8 cellular contexts compared by ENCODE assay signal in the genomic region with DNA sequence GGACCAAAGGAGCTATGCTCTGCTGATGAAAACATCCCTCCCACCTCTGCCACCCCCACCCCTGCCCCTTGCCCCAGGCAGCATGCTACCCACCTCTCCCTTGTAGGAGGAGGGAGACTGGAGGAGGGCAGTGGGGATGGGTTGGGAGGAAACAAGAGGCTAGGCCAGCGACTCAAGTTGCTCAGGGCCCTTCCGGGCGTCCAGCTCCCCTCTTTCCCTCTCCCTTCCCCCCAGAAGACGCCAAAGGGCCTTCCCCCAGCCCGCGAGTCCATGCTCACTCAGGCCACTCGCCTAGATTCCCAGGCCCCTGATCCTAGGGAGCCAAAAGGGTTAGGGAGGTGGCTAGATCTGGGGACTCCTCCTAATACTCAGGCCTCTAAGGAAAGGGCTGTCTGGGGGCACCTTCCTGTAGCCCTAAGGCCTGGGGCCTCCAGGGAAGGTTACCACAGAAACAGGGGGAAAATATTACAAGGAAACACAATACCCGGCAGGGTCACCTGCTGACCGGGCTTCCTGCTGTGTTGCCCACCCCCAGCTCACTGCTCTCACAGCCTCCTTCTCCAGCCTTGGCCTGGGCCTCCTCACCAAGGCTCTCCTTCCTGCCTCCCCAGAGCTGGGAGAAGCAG. TPM values are rescaled to one million over a fixed set of nuclear protein-coding genes. Genes with fewer than 3 reads are reported as not detected.
DNase-seq lines count a peak whose midpoint lies in the region; ATAC-seq and TF ChIP-seq lines count a peak whose summit lies in the region.

No MANE protein-coding gene starts in this region.

- peaks cover 64% of the 10 kb centered on the region for H3K36me3 Mint-ChIP-seq in activated CD4-positive, alpha-beta memory T cell treated with anti-CD3 and anti-CD28 coated beads for 36 hours

- peaks cover 3% of the 10 kb centered on the region for H3K9me3 Mint-ChIP-seq in activated CD4-positive, alpha-beta memory T cell treated with anti-CD3 and anti-CD28 coated beads for 36 hours

- TF ChIP-seq CTCF in GM06990 (IDR thresholded peaks at IDR 0.05; ENCODE audit: insufficient read depth, low read length, poor library complexity, severe bottlenecking), result no peak
- no peak for TF ChIP-seq CTCF in sigmoid colon (IDR thresholded peaks at IDR 0.05)

- intact Hi-C loops in activated CD4-positive, alpha-beta memory T cell treated with anti-CD3 and anti-CD28 coated beads for 36 hours (cut with micrococcal nuclease), result loop anchor here (10.0 kb wide), 3 partner anchors 422 to 1602 kb away; no protein-coding TSS in a partner anchor
- intact Hi-C loops in sigmoid colon (cut with DNase I), result loop anchor here (10.0 kb wide), 1 partner anchor 1432 kb away; no protein-coding TSS in a partner anchor

- H3K4me3 ChIP-seq in GM06990 (replicated peaks; ENCODE audit: low read depth, low read length), result peak overlapping the region; percentile 31
- peak overlapping the region; percentile 3 to 82 (median 53) for H3K4me3 ChIP-seq in sigmoid colon

- peak overlapping the region; percentile 99 for H3K27ac Mint-ChIP-seq in activated CD4-positive, alpha-beta memory T cell treated with anti-CD3 and anti-CD28 coated beads for 36 hours

- H3K9me3 ChIP-seq in sigmoid colon, result no peaks in the 10 kb centered on the region

- DNase-seq in GM06990 (ENCODE audit: extremely low read depth, insufficient read length), result no peak
- DNase-seq in activated CD4-positive, alpha-beta memory T cell treated with anti-CD3 and anti-CD28 coated beads for 36 hours, result no peak
- peak; percentile 73 for DNase-seq in glomerular endothelial cell (ENCODE audit: extremely low read depth, low read depth, low spot score)
- DNase-seq in sigmoid colon, result peak; percentile 75
- no peak for DNase-seq in NCI-H2171 (lab: John Stamatoyannopoulos, UW)
- DNase-seq in KG1 (lab: John Stamatoyannopoulos, UW), result no peak
- no peak for DNase-seq in NCI-H1694 treated with DMSO at 0.1 percent for 48 hours (lab: John Stamatoyannopoulos, UW)

- 43 to 76% methylated on average over 9 of the region's 9 CpGs for WGBS in sigmoid colon, 2 donors

- H3K4me3 Mint-ChIP-seq in activated CD4-positive, alpha-beta memory T cell treated with anti-CD3 and anti-CD28 coated beads for 36 hours, result peak overlapping the region; percentile 92

- TF ChIP-seq EP300 in sigmoid colon (IDR thresholded peaks at IDR 0.05), result no peak

- CTCF ChIA-PET in activated CD4-positive, alpha-beta memory T cell treated with anti-CD3 and anti-CD28 coated beads for 36 hours (lab: Charles Lee), result interaction anchor here (1.4 to 28.1 kb wide), 10 partner anchors 8 to 102 kb away, joined by 4 to 795 read pairs (median 7); partner anchors contain the start of gene RAPGEF3

- ATAC-seq in GM21367 (IDR thresholded peaks at IDR 0.05; ENCODE audit: unreplicated experiment), result no peak

- H3K4me1 Mint-ChIP-seq in activated CD4-positive, alpha-beta memory T cell treated with anti-CD3 and anti-CD28 coated beads for 36 hours (ENCODE audit: low read depth), result peaks cover 63% of the 10 kb centered on the region

- H3K27me3 Mint-ChIP-seq in activated CD4-positive, alpha-beta memory T cell treated with anti-CD3 and anti-CD28 coated beads for 36 hours, result no peaks in the 10 kb centered on the region

- H3K27ac ChIP-seq in sigmoid colon, result peak overlapping the region; percentile 98 to 99 (median 99)

- TF ChIP-seq POLR2A in sigmoid colon (IDR thresholded peaks at IDR 0.05), result no peak

- peaks cover 2 to 86% (median 81%) of the 10 kb centered on the region in 4 donors for H3K4me1 ChIP-seq in sigmoid colon

- H3K27me3 ChIP-seq in GM06990 (replicated peaks; ENCODE audit: control insufficient read depth, insufficient read depth, low read length), result no peaks in the 10 kb centered on the region
- H3K27me3 ChIP-seq in sigmoid colon, result no peaks in the 10 kb centered on the region

- H3K36me3 ChIP-seq in GM06990 (ENCODE audit: control insufficient read depth, insufficient read depth, low read length), result no peaks in the 10 kb centered on the region
- H3K36me3 ChIP-seq in sigmoid colon, result no peaks in the 10 kb centered on the region

- POLR2A ChIA-PET in activated CD4-positive, alpha-beta memory T cell treated with anti-CD3 and anti-CD28 coated beads for 36 hours (lab: Charles Lee), result interaction anchor here (1.3 to 16.2 kb wide), 6 partner anchors 8 to 89 kb away, joined by 3 to 540 read pairs (median 13); partner anchors contain the start of gene VDR

RNA-seq across cellular contexts. Expression of gene HDAC7, which starts 2.9 kb away (rescaled TPM):
- total RNA-seq in activated CD4-positive, alpha-beta memory T cell treated with anti-CD3 and anti-CD28 coated beads for 36 hours, result 100 to 1,000 TPM; 257 to 280 TPM
- total RNA-seq in glomerular endothelial cell (95.9 and 144 TPM in 2 replicates), sigmoid colon (10 to 100 TPM; 45.3 to 79.2 (median 53.1) TPM)
- 10 to 100 TPM in 2 of 3 donors, 1 to 10 TPM in 1; 6.5 to 44.8 (median 16.8) TPM for polyA plus RNA-seq in sigmoid colon

RNA-seq across cellular contexts. Expression of gene SLC48A1, which starts 43.7 kb away (rescaled TPM):
- total RNA-seq in activated CD4-positive, alpha-beta memory T cell treated with anti-CD3 and anti-CD28 coated beads for 36 hours, result 10 to 100 TPM; 13.7 to 16.2 TPM
- total RNA-seq in glomerular endothelial cell, result 11.9 and 26.2 TPM in 2 replicates
- total RNA-seq in sigmoid colon, result 10 to 100 TPM; 30.3 to 46.6 (median 32.2) TPM
- polyA plus RNA-seq in sigmoid colon, result 10 to 100 TPM in 2 of 3 donors, 1 to 10 TPM in 1; 6.9 to 14.2 (median 12.0) TPM

RNA-seq across cellular contexts. Expression of gene RAPGEF3, which starts 58.1 kb away (rescaled TPM):
- 1 to 10 TPM; 2.1 to 2.5 TPM for total RNA-seq in activated CD4-positive, alpha-beta memory T cell treated with anti-CD3 and anti-CD28 coated beads for 36 hours
- total RNA-seq in glomerular endothelial cell (24.4 and 38.2 TPM in 2 replicates), sigmoid colon (10 to 100 TPM; 13.8 to 36.8 (median 14.6) TPM)
- polyA plus RNA-seq in sigmoid colon, result 10 to 100 TPM in 1 of 3 donors, 1 to 10 TPM in 2; 3.9 to 16.2 (median 4.2) TPM

Comparison
In these comparisons a context has a peak if more than half of its experiments do, and no peak if none do; other contexts are left out.
1. DNase-seq: peak in glomerular endothelial cell (single experiment) and sigmoid colon (single experiment); none in GM06990 (single experiment), activated CD4-positive, alpha-beta memory T cell treated with anti-CD3 and anti-CD28 coated beads for 36 hours (single experiment), NCI-H2171 (single experiment), KG1 (single experiment) and NCI-H1694 treated with DMSO at 0.1 percent for 48 hours (single experiment).